13 cellular contexts compared by ENCODE assay signal in the genomic region with DNA sequence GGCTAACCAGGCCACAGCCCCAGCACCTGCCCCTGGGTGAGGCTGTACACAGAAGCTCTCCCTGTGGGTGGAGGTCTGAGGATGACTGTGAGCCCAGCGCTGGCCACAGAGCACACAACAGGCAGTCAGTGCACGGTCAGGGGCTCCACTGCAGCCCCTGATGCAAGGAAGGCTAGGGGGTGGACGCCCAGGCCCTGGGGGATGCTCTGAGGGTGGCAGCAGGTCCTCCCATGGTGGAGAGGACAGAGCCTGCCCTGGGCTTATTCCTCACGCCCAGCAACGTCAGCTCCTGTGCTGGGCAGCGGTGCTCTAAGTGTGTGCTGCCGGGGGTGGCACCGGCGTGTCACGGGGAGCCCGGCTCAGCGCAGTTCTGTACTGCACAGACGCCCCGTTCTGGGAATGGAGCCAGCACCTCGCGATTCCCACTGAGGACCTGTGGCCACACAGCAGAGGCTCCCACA.
A peak's percentile ranks its signal among the peaks of the same experiment; 100 is the strongest.
DNase-seq lines count a peak whose midpoint lies in the region; ATAC-seq and TF ChIP-seq lines count a peak whose summit lies in the region.
"Had no signal": no experiment of that assay in that cellular context is flagged by ENCODE, and none has a peak within 500 bp of the region (broad histone marks: within the 10 kb centered on the region; RNA-seq: fewer than 3 reads in every experiment).

No MANE protein-coding gene starts in this region.

- no peak overlapping the region for H3K4me3 ChIP-seq in SJCRH30
- H3K4me3 ChIP-seq: SK-N-MC, skin epidermis had no signal

- no peak for TF ChIP-seq CTCF in natural killer cell (IDR thresholded peaks at IDR 0.05)

- H3K27ac ChIP-seq in SJCRH30: no peak overlapping the region
- H3K27ac ChIP-seq: SK-N-MC, skin epidermis had no signal

- no peaks in the 10 kb centered on the region for H3K36me3 Mint-ChIP-seq in natural killer cell treated with Interleukin-12 subunit alpha and Interleukin-12 subunit beta and Interleukin-15 and Interleukin-18, amount 100 ng/mL, for 72 hours
- H3K36me3 Mint-ChIP-seq in natural killer cell: no peaks in the 10 kb centered on the region
- H3K36me3 Mint-ChIP-seq: activated naive CD4-positive, alpha-beta T cell treated with anti-CD3 and anti-CD28 coated beads, Interleukin-2, amount 50 U/mL, for 72 hours had no signal

- H3K9me3 Mint-ChIP-seq in natural killer cell treated with Interleukin-12 subunit alpha and Interleukin-12 subunit beta and Interleukin-15 and Interleukin-18, amount 100 ng/mL, for 72 hours: no peaks in the 10 kb centered on the region
- no peaks in the 10 kb centered on the region for H3K9me3 Mint-ChIP-seq in natural killer cell
- H3K9me3 Mint-ChIP-seq: activated naive CD4-positive, alpha-beta T cell treated with anti-CD3 and anti-CD28 coated beads, Interleukin-2, amount 50 U/mL, for 72 hours; stimulated activated naive CD8-positive, alpha-beta T cell treated with anti-CD3 and anti-CD28 coated beads, Interleukin-15, amount 100 ng/mL, for 72 hours had no signal

- H3K9me3 ChIP-seq in SJCRH30 (replicated peaks): no peaks in the 10 kb centered on the region

- H3K4me1 ChIP-seq in SJCRH30: no peaks in the 10 kb centered on the region

- H3K27me3 ChIP-seq in SJCRH30: no peaks in the 10 kb centered on the region

- DNase-seq in natural killer cell treated with Interleukin-12 subunit alpha and Interleukin-12 subunit beta and Interleukin-15 and Interleukin-18, amount 100 ng/mL, for 72 hours (ENCODE audit: low spot score): peak; percentile 25
- DNase-seq in natural killer cell (no peak), Right ventricle myocardium inferior (ENCODE audit: missing footprints) (peak; percentile 85), nucleus accumbens (lab: John Stamatoyannopoulos, UW) (peak in 34 of 56 donors; percentile 3 to 73 (median 30)), SJCRH30 (no peak)
- DNase-seq: NCI-H2029 treated with DMSO at 0.1 percent for 48 hours; stimulated activated naive CD8-positive, alpha-beta T cell treated with anti-CD3 and anti-CD28 coated beads, Interleukin-15, amount 100 ng/mL, for 72 hours had no signal

- H3K27me3 Mint-ChIP-seq in natural killer cell treated with Interleukin-12 subunit alpha and Interleukin-12 subunit beta and Interleukin-15 and Interleukin-18, amount 100 ng/mL, for 72 hours: peaks cover 0 to 5% of the 10 kb centered on the region in 2 donors
- peaks cover 7 to 10% of the 10 kb centered on the region in 2 donors for H3K27me3 Mint-ChIP-seq in natural killer cell (ENCODE audit: low read depth in 2 of 2)
- H3K27me3 Mint-ChIP-seq: stimulated activated naive CD8-positive, alpha-beta T cell treated with anti-CD3 and anti-CD28 coated beads, Interleukin-15, amount 100 ng/mL, for 72 hours had no signal

- ATAC-seq in natural killer cell treated with Interleukin-12 subunit alpha and Interleukin-12 subunit beta and Interleukin-15 and Interleukin-18, amount 100 ng/mL, for 72 hours: no peak
- ATAC-seq in natural killer cell (no peak), Right ventricle myocardium inferior (peak; percentile 79), GM21786 (IDR thresholded peaks at IDR 0.05; ENCODE audit: unreplicated experiment) (no peak), GM18868 (IDR thresholded peaks at IDR 0.05; ENCODE audit: unreplicated experiment) (no peak), HG03045 (IDR thresholded peaks at IDR 0.05; ENCODE audit: unreplicated experiment) (no peak)
- ATAC-seq: activated naive CD4-positive, alpha-beta T cell treated with anti-CD3 and anti-CD28 coated beads, Interleukin-2, amount 50 U/mL, for 72 hours; stimulated activated naive CD8-positive, alpha-beta T cell treated with anti-CD3 and anti-CD28 coated beads, Interleukin-15, amount 100 ng/mL, for 72 hours had no signal

- no peak overlapping the region for H3K27ac Mint-ChIP-seq in natural killer cell treated with Interleukin-12 subunit alpha and Interleukin-12 subunit beta and Interleukin-15 and Interleukin-18, amount 100 ng/mL, for 72 hours
- no peak overlapping the region for H3K27ac Mint-ChIP-seq in natural killer cell
- H3K27ac Mint-ChIP-seq: activated naive CD4-positive, alpha-beta T cell treated with anti-CD3 and anti-CD28 coated beads, Interleukin-2, amount 50 U/mL, for 72 hours had no signal

- no peaks in the 10 kb centered on the region for H3K36me3 ChIP-seq in SJCRH30

- intact Hi-C loops in natural killer cell (cut with micrococcal nuclease) (no loop called here), Right ventricle myocardium inferior (cut with DNase I) (loop anchor here (1.0 to 5.0 kb wide), 2 partner anchors 42 to 77 kb away; no protein-coding TSS in a partner anchor)

- H3K4me3 Mint-ChIP-seq in natural killer cell treated with Interleukin-12 subunit alpha and Interleukin-12 subunit beta and Interleukin-15 and Interleukin-18, amount 100 ng/mL, for 72 hours: no peak overlapping the region
- no peak overlapping the region for H3K4me3 Mint-ChIP-seq in natural killer cell
- H3K4me3 Mint-ChIP-seq: stimulated activated naive CD8-positive, alpha-beta T cell treated with anti-CD3 and anti-CD28 coated beads, Interleukin-15, amount 100 ng/mL, for 72 hours had no signal

- H3K4me1 Mint-ChIP-seq in natural killer cell treated with Interleukin-12 subunit alpha and Interleukin-12 subunit beta and Interleukin-15 and Interleukin-18, amount 100 ng/mL, for 72 hours (ENCODE audit: low read depth in 2 of 2): peaks cover 12 to 21% of the 10 kb centered on the region in 2 donors
- peaks cover 27 to 31% of the 10 kb centered on the region in 2 donors for H3K4me1 Mint-ChIP-seq in natural killer cell
- H3K4me1 Mint-ChIP-seq: stimulated activated naive CD8-positive, alpha-beta T cell treated with anti-CD3 and anti-CD28 coated beads, Interleukin-15, amount 100 ng/mL, for 72 hours had no signal

Comparison
In these comparisons a context has a peak if more than half of its experiments do, and no peak if none do; other contexts are left out.
1. DNase-seq: peak in natural killer cell treated with Interleukin-12 subunit alpha and Interleukin-12 subunit beta and Interleukin-15 and Interleukin-18, amount 100 ng/mL, for 72 hours (single experiment), Right ventricle myocardium inferior (single experiment) and nucleus accumbens (34 of 56); none in natural killer cell (single experiment) and SJCRH30 (0 of 2).